1 cellular context compared by ENCODE assay signal in the genomic region with DNA sequence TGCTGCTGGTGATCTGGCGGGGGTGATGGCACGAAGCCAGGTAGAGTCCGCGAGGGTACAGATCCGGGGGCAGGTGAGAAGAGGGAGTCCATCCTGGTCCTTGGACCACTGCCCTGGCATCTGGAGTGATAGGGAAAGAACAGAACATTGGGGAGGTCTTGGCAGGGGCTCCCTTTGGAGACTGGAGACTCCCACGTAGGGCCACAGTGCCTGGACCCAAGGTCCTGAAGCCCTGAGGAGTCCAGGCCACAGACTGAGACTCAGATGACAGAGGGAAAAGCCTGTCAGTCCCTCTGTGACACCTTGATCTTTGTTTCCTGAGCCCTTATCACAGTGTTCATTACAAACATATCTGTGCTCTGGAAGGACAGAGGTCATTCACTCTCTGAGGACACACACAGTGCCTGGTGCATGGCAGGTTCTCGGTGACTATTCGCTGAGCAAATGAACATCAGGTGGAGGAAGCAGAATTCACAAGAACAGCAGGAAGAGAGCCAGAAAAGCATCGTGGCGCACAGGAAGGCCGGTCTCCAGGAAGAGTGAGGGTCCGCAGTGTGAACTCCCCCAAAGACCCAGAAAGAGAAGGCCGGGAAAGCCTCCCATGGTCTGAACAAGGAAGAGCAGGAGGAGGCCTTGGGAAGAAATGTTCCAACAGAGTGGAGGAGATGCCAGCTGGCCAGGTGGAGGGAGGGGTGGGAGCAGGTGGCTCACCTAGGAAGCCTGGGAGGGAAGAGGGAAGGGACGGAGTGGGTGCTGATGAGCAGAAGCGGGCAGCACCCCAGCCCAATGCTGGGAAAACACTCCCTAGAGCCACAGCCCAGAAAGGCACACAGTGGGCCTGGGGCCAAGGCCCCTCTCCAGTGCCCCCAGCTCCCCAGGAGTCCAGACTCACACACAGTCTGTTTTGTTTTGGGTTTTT.
TF ChIP-seq lines count a peak whose summit lies in the region.

No MANE protein-coding gene starts in this region.

TF ChIP-seq in WTC11, 78 proteins besides CTCF, POLR2A, EP300 and RAD21 (continued from another document):
- TF ChIP-seq, protein P1, sequence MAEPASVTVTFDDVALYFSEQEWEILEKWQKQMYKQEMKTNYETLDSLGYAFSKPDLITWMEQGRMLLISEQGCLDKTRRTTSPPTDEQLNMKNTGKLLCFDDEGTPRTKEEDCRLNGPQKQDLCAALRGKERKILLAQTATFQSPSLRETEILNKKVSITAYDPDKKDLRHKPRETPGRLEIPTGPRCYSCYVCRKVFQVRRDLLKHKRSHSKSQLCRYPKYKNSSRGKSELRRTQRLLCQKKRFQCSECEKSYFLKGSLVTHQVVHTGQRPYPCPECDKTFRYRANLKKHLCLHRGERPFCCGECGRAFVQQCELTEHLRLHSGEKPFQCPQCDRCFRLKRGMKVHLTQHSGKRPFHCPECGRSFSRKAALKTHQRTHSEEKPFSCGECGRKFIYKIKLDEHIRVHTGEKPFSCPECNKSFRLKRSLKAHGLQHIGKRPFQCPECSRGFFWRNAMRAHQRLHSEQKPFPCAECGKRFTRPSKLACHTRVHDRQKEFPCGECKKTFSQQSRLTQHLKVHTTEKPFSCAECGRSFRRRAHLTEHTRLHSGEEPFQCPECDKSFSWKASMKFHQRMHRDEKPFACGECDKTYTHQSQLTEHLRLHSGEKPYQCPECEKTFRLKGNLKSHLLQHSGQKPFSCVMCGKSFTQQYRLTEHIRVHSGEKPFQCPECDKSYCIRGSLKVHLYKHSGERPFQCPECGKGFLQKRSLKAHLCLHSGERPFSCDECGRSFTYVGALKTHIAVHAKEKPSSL (CRISPR knock-in tag; conservative IDR thresholded peaks at IDR 0.05): no peak
